In genomic region chr12:62414180-62414579, GRCh38 we compare ENCODE assay signal across 7 cellular contexts.
"Had no signal": no experiment of that assay in that cellular context is flagged by ENCODE, and none has a peak within 500 bp of the region (broad histone marks: within the 10 kb centered on the region; RNA-seq: fewer than 3 reads in every experiment).

No MANE protein-coding gene starts in this region.

- H3K4me3 ChIP-seq: GM23338 had no signal

- ATAC-seq: GM23338 had no signal

- H3K9me3 Mint-ChIP-seq: GM23338, H9 had no signal

- H3K27ac Mint-ChIP-seq: GM23338, H9 had no signal

- H3K4me3 Mint-ChIP-seq: GM23338, H9 had no signal

- H3K27ac ChIP-seq: HL-60, KMS-11 had no signal

- DNase-seq: H9, HCEC 1CT, IMR-90, KBM-7 had no signal

- H3K4me1 Mint-ChIP-seq: GM23338 had no signal
